ENCODE assay signal across 22 cellular contexts in genomic region chr7:83850037-83850619, GRCh38.
DNase-seq lines count a peak whose midpoint lies in the region; ATAC-seq and TF ChIP-seq lines count a peak whose summit lies in the region.
"Had no signal": no experiment of that assay in that cellular context is flagged by ENCODE, and none has a peak within 500 bp of the region (broad histone marks: within the 10 kb centered on the region; RNA-seq: fewer than 3 reads in every experiment).

No MANE protein-coding gene starts in this region.

- H2AK5ac ChIP-seq in neuronal stem cell (ENCODE audit: low read depth, low read length) = no peak overlapping the region

- H2BK5ac ChIP-seq in neuronal stem cell (ENCODE audit: low read length) = no peak overlapping the region

- no peaks in the 10 kb centered on the region for H3K9me3 ChIP-seq in neuronal stem cell (replicated peaks in 1 of 2; ENCODE audit: control insufficient read depth in 2 of 2, insufficient read depth in 1 of 2, low read depth in 1 of 2, low read length in 2 of 2)
- H3K9me3 ChIP-seq: right atrium auricular region had no signal

- H3K14ac ChIP-seq in neuronal stem cell (ENCODE audit: low read length) = no peak overlapping the region

- no peak overlapping the region for H3K27ac ChIP-seq in neuronal stem cell (replicated peaks; ENCODE audit: low read length)
- H3K27ac ChIP-seq: cardiac muscle cell, foreskin keratinocyte, right atrium auricular region had no signal

- no peak overlapping the region for H3K9ac ChIP-seq in neuronal stem cell (ENCODE audit: low read depth, low read length, poor library complexity)

- no peak for TF ChIP-seq CTCF in fibroblast of the aortic adventitia (IDR thresholded peaks at IDR 0.05; ENCODE audit: insufficient read depth, low read length)

- WGBS in neuronal stem cell (ENCODE audit: extremely low coverage in 2 of 2, insufficient read length in 2 of 2, insufficient replicate concordance in 1 of 2), 2 donors = no CpG with 5 or more reads among the region's 5 CpGs

- peak; percentile 3 for DNase-seq in Ammon's horn (ENCODE audit: low spot score)
- DNase-seq in SK-MEL-5 (ENCODE audit: low read depth, low spot score) = peak; percentile 68
- peak; percentile 17 for DNase-seq in fibroblast of the aortic adventitia (ENCODE audit: low read depth)
- peak; percentile 3 for DNase-seq in neuronal stem cell (ENCODE audit: low spot score)
- no peak for DNase-seq in amniotic stem cell (lab: John Stamatoyannopoulos, UW)
- DNase-seq in NCI-H2081 (lab: John Stamatoyannopoulos, UW) = no peak
- DNase-seq: activated naive CD4-positive, alpha-beta T cell treated with anti-CD3 and anti-CD28 coated beads for 36 hours; activated T-cell treated with anti-CD3 and anti-CD28 coated beads, Interleukin-2, amount 50 U/mL, for 4 hours; Calu3; hippocampal formation; KBM-7; NCI-H1436 treated with DMSO at 0.1 percent for 48 hours; NCI-H2171; NCI-H526 treated with DMSO at 0.1 percent for 48 hours; occipital lobe; SHP77; stimulated activated naive CD8-positive, alpha-beta T cell treated with anti-CD3 and anti-CD28 coated beads, Interleukin-15, amount 100 ng/mL, for 72 hours had no signal

- H3K4me3 ChIP-seq in fibroblast of the aortic adventitia (ENCODE audit: low read depth, low read length) (no peak overlapping the region), neuronal stem cell (ENCODE audit: low read length in 2 of 2) (no peak overlapping the region)
- H3K4me3 ChIP-seq: cardiac muscle cell, right atrium auricular region had no signal

- no peaks in the 10 kb centered on the region for H3K79me1 ChIP-seq in neuronal stem cell (ENCODE audit: low read depth, low read length)

- peak overlapping the region; percentile 86 for H2AFZ ChIP-seq in neuronal stem cell (ENCODE audit: low read length)

- H3K18ac ChIP-seq in neuronal stem cell (ENCODE audit: low read length) = no peak overlapping the region

- H3K23ac ChIP-seq in neuronal stem cell (ENCODE audit: low read depth, low read length, poor library complexity) = no peak overlapping the region

- no peak overlapping the region for H4K91ac ChIP-seq in neuronal stem cell (ENCODE audit: low read depth, low read length, poor library complexity)

- H3K27me3 ChIP-seq in neuronal stem cell (ENCODE audit: control insufficient read depth in 3 of 3, insufficient read depth in 3 of 3, low read depth in 1 of 3, low read length in 3 of 3) = no peaks in the 10 kb centered on the region
- H3K27me3 ChIP-seq: cardiac muscle cell, foreskin keratinocyte, right atrium auricular region had no signal

- ATAC-seq in HG03460 (IDR thresholded peaks at IDR 0.05; ENCODE audit: unreplicated experiment) (no peak), HG03469 (IDR thresholded peaks at IDR 0.05; ENCODE audit: unreplicated experiment) (no peak)
- ATAC-seq: activated T-cell treated with anti-CD3 and anti-CD28 coated beads, Interleukin-2, amount 50 U/mL, for 4 hours; foreskin keratinocyte; stimulated activated naive CD8-positive, alpha-beta T cell treated with anti-CD3 and anti-CD28 coated beads, Interleukin-15, amount 100 ng/mL, for 72 hours had no signal

- no peak overlapping the region for H2BK12ac ChIP-seq in neuronal stem cell (ENCODE audit: low read length)

- peaks cover 0 to 2% of the 10 kb centered on the region in 2 donors for H3K4me1 ChIP-seq in neuronal stem cell (ENCODE audit: control insufficient read depth in 2 of 2, insufficient read depth in 1 of 2, low read depth in 1 of 2, low read length in 2 of 2)
- H3K4me1 ChIP-seq: right atrium auricular region had no signal

- no peak overlapping the region for H2BK15ac ChIP-seq in neuronal stem cell (ENCODE audit: low read length)

- H3K4me2 ChIP-seq in neuronal stem cell (ENCODE audit: insufficient read depth, low read length, poor library complexity, severe bottlenecking) = no peak overlapping the region

- in situ Hi-C loops in SK-MEL-5 (cut with HindIII; ENCODE audit: low pct_unique_long_range_greater_than_20kb, low sequenced_read_pairs) = no loop called here

- no peak overlapping the region for H4K8ac ChIP-seq in neuronal stem cell (ENCODE audit: low read depth, low read length)

- no peaks in the 10 kb centered on the region for H3K36me3 ChIP-seq in neuronal stem cell (replicated peaks in 1 of 2; ENCODE audit: control insufficient read depth in 2 of 2, insufficient read depth in 2 of 2, low read length in 2 of 2)
- H3K36me3 ChIP-seq: cardiac muscle cell, right atrium auricular region had no signal

- no peak overlapping the region for H2BK120ac ChIP-seq in neuronal stem cell (ENCODE audit: low read depth, low read length)

- no peak overlapping the region for H3K4ac ChIP-seq in neuronal stem cell (ENCODE audit: low read length)

Comparison
In these comparisons a context has a peak if more than half of its experiments do, and no peak if none do; other contexts are left out.
1. DNase-seq: peak in Ammon's horn (single experiment), SK-MEL-5 (single experiment), fibroblast of the aortic adventitia (single experiment) and neuronal stem cell (single experiment); none in amniotic stem cell (single experiment) and NCI-H2081 (0 of 2).